In genomic region chr3:155737844-155738460, GRCh38 we compare ENCODE assay signal across 9 cellular contexts. TPM values are rescaled to one million over a fixed set of nuclear protein-coding genes. Genes with fewer than 3 reads are reported as not detected.
DNase-seq lines count a peak whose midpoint lies in the region; ATAC-seq, FAIRE-seq and TF ChIP-seq lines count a peak whose summit lies in the region.
"Had no signal": no experiment of that assay in that cellular context is flagged by ENCODE, and none has a peak within 500 bp of the region (broad histone marks: within the 10 kb centered on the region; RNA-seq: fewer than 3 reads in every experiment).

No MANE protein-coding gene starts in this region.

- intact Hi-C loops in kidney (cut with DNase I) = no loop called here
- intact Hi-C loops in activated T-helper 1 cell treated with anti-CD3 and anti-CD28 coated beads, Interleukin-12 subunit alpha, Interleukin-12 subunit beta, Interleukin-2, Interleukin-4 antibody, amounts not matched to agents 30 ng/mL and 10 ng/mL and 1 ng/mL, durations not matched to agents 14 hours and 24 hours and 36 hours (cut with micrococcal nuclease) = no loop called here
- intact Hi-C loops in activated CD4-positive, alpha-beta memory T cell treated with anti-CD3 and anti-CD28 coated beads for 36 hours (cut with micrococcal nuclease) = no loop called here

- ATAC-seq in GM21786 (IDR thresholded peaks at IDR 0.05; ENCODE audit: unreplicated experiment) = peak; percentile 96

- no peaks in the 10 kb centered on the region for H3K9me3 Mint-ChIP-seq in activated T-helper 1 cell treated with anti-CD3 and anti-CD28 coated beads, Interleukin-12 subunit alpha, Interleukin-12 subunit beta, Interleukin-2, Interleukin-4 antibody, amounts not matched to agents 30 ng/mL and 10 ng/mL and 1 ng/mL, durations not matched to agents 14 hours and 24 hours and 36 hours
- H3K9me3 Mint-ChIP-seq in activated CD4-positive, alpha-beta memory T cell treated with anti-CD3 and anti-CD28 coated beads for 36 hours = no peaks in the 10 kb centered on the region
- H3K9me3 Mint-ChIP-seq: activated naive CD4-positive, alpha-beta T cell treated with anti-CD3 and anti-CD28 coated beads, Interleukin-2, amount 50 U/mL, for 24 hours had no signal

- H3K4me1 Mint-ChIP-seq in activated T-helper 1 cell treated with anti-CD3 and anti-CD28 coated beads, Interleukin-12 subunit alpha, Interleukin-12 subunit beta, Interleukin-2, Interleukin-4 antibody, amounts not matched to agents 30 ng/mL and 10 ng/mL and 1 ng/mL, durations not matched to agents 14 hours and 24 hours and 36 hours (ENCODE audit: low read depth) = no peaks in the 10 kb centered on the region
- H3K4me1 Mint-ChIP-seq in activated CD4-positive, alpha-beta memory T cell treated with anti-CD3 and anti-CD28 coated beads for 36 hours (ENCODE audit: low read depth) = no peaks in the 10 kb centered on the region

- peaks cover 33% of the 10 kb centered on the region for H3K27me3 Mint-ChIP-seq in activated T-helper 1 cell treated with anti-CD3 and anti-CD28 coated beads, Interleukin-12 subunit alpha, Interleukin-12 subunit beta, Interleukin-2, Interleukin-4 antibody, amounts not matched to agents 30 ng/mL and 10 ng/mL and 1 ng/mL, durations not matched to agents 14 hours and 24 hours and 36 hours (ENCODE audit: insufficient read depth)
- H3K27me3 Mint-ChIP-seq in activated CD4-positive, alpha-beta memory T cell treated with anti-CD3 and anti-CD28 coated beads for 36 hours = peaks cover 34% of the 10 kb centered on the region

- TF ChIP-seq CTCF in LNCaP clone FGC (IDR thresholded peaks at IDR 0.05; ENCODE audit: control insufficient read depth, extremely low read depth, insufficient read depth) (no peak), kidney (IDR thresholded peaks at IDR 0.05; ENCODE audit: borderline replicate concordance, extremely low read depth, insufficient read depth) (no peak)

- no peaks in the 10 kb centered on the region for H3K36me3 ChIP-seq in kidney (ENCODE audit: control insufficient read depth in 1 of 2, insufficient read depth in 2 of 2, low read length in 2 of 2)

- no peaks in the 10 kb centered on the region for H3K9me3 ChIP-seq in kidney (ENCODE audit: control insufficient read depth in 1 of 2, low read length in 2 of 2)

- H3K4me3 ChIP-seq in LNCaP clone FGC (ENCODE audit: low read depth, low read length) (peak overlapping the region; percentile 19; the same call in 1 of the 2 replicates), kidney (ENCODE audit: low read length in 2 of 2) (peak overlapping the region; percentile 33 to 58)

- H3K9ac ChIP-seq in kidney (ENCODE audit: low read length in 2 of 2) = peak overlapping the region; percentile 10 to 39

- POLR2A ChIA-PET in activated CD4-positive, alpha-beta memory T cell treated with anti-CD3 and anti-CD28 coated beads for 36 hours (lab: Charles Lee) = no interaction called here

- H3K27ac Mint-ChIP-seq in activated T-helper 1 cell treated with anti-CD3 and anti-CD28 coated beads, Interleukin-12 subunit alpha, Interleukin-12 subunit beta, Interleukin-2, Interleukin-4 antibody, amounts not matched to agents 30 ng/mL and 10 ng/mL and 1 ng/mL, durations not matched to agents 14 hours and 24 hours and 36 hours = no peak overlapping the region
- no peak overlapping the region for H3K27ac Mint-ChIP-seq in activated CD4-positive, alpha-beta memory T cell treated with anti-CD3 and anti-CD28 coated beads for 36 hours
- H3K27ac Mint-ChIP-seq: activated naive CD4-positive, alpha-beta T cell treated with anti-CD3 and anti-CD28 coated beads, Interleukin-2, amount 50 U/mL, for 24 hours had no signal

- H3K36me3 Mint-ChIP-seq in activated T-helper 1 cell treated with anti-CD3 and anti-CD28 coated beads, Interleukin-12 subunit alpha, Interleukin-12 subunit beta, Interleukin-2, Interleukin-4 antibody, amounts not matched to agents 30 ng/mL and 10 ng/mL and 1 ng/mL, durations not matched to agents 14 hours and 24 hours and 36 hours (ENCODE audit: low read depth) = no peaks in the 10 kb centered on the region
- H3K36me3 Mint-ChIP-seq in activated CD4-positive, alpha-beta memory T cell treated with anti-CD3 and anti-CD28 coated beads for 36 hours = no peaks in the 10 kb centered on the region
- H3K36me3 Mint-ChIP-seq: activated naive CD4-positive, alpha-beta T cell treated with anti-CD3 and anti-CD28 coated beads, Interleukin-2, amount 50 U/mL, for 24 hours had no signal

- no peaks in the 10 kb centered on the region for H3K4me1 ChIP-seq in kidney (ENCODE audit: control insufficient read depth in 1 of 2, insufficient read depth in 1 of 2, low read depth in 1 of 2, low read length in 2 of 2)

- FAIRE-seq in kidney (lab: Jason Lieb, UNC) = peak; percentile 68

- peak overlapping the region; percentile 30 to 82 for H3K27ac ChIP-seq in kidney (ENCODE audit: low read depth in 2 of 2, low read length in 2 of 2)

- no peak overlapping the region for H3K4me3 Mint-ChIP-seq in activated T-helper 1 cell treated with anti-CD3 and anti-CD28 coated beads, Interleukin-12 subunit alpha, Interleukin-12 subunit beta, Interleukin-2, Interleukin-4 antibody, amounts not matched to agents 30 ng/mL and 10 ng/mL and 1 ng/mL, durations not matched to agents 14 hours and 24 hours and 36 hours
- H3K4me3 Mint-ChIP-seq in activated CD4-positive, alpha-beta memory T cell treated with anti-CD3 and anti-CD28 coated beads for 36 hours = no peak overlapping the region
- H3K4me3 Mint-ChIP-seq: activated naive CD4-positive, alpha-beta T cell treated with anti-CD3 and anti-CD28 coated beads, Interleukin-2, amount 50 U/mL, for 24 hours had no signal

- DNase-seq in DMS79 treated with DMSO at 0.1 percent for 48 hours (lab: John Stamatoyannopoulos, UW) (peak; percentile 87), LNCaP clone FGC (ENCODE audit: low read depth) (peak; percentile 73), kidney (no peak), amniotic stem cell (lab: John Stamatoyannopoulos, UW) (no peak), NCI-H1417 (lab: John Stamatoyannopoulos, UW) (no peak)
- no peak for DNase-seq in activated T-helper 1 cell treated with anti-CD3 and anti-CD28 coated beads, Interleukin-12 subunit alpha, Interleukin-12 subunit beta, Interleukin-2, Interleukin-4 antibody, amounts not matched to agents 30 ng/mL and 10 ng/mL and 1 ng/mL, durations not matched to agents 14 hours and 24 hours and 36 hours (ENCODE audit: low spot score)
- no peak for DNase-seq in activated CD4-positive, alpha-beta memory T cell treated with anti-CD3 and anti-CD28 coated beads for 36 hours

- CTCF ChIA-PET in activated CD4-positive, alpha-beta memory T cell treated with anti-CD3 and anti-CD28 coated beads for 36 hours (lab: Charles Lee) = no interaction called here

RNA-seq across cellular contexts. Expression of gene PLCH1, which starts 6.9 kb away (rescaled TPM):
- total RNA-seq in kidney = 9.6 TPM
- polyA plus RNA-seq in kidney (ENCODE audit: insufficient read depth, low read depth, low replicate concordance) = 1.6 TPM
- total RNA-seq in activated T-helper 1 cell treated with anti-CD3 and anti-CD28 coated beads, Interleukin-12 subunit alpha, Interleukin-12 subunit beta, Interleukin-2, Interleukin-4 antibody, amounts not matched to agents 30 ng/mL and 10 ng/mL and 1 ng/mL, durations not matched to agents 14 hours and 24 hours and 36 hours = 0.10 and 0.16 TPM in 2 replicates
- total RNA-seq in activated CD4-positive, alpha-beta memory T cell treated with anti-CD3 and anti-CD28 coated beads for 36 hours = under 1 TPM; 0.10 to 0.12 TPM

Comparison
In these comparisons a context has a peak if more than half of its experiments do, and no peak if none do; other contexts are left out.
1. DNase-seq: peak in DMS79 treated with DMSO at 0.1 percent for 48 hours (single experiment) and LNCaP clone FGC (single experiment); none in kidney (single experiment), activated T-helper 1 cell treated with anti-CD3 and anti-CD28 coated beads, Interleukin-12 subunit alpha, Interleukin-12 subunit beta, Interleukin-2, Interleukin-4 antibody, amounts not matched to agents 30 ng/mL and 10 ng/mL and 1 ng/mL, durations not matched to agents 14 hours and 24 hours and 36 hours (single experiment), amniotic stem cell (single experiment), activated CD4-positive, alpha-beta memory T cell treated with anti-CD3 and anti-CD28 coated beads for 36 hours (single experiment) and NCI-H1417 (0 of 3).